ENCODE assay signal across 1 cellular context in genomic region chr17:64630309-64631223, GRCh38.
A peak's percentile ranks its signal among the peaks of the same experiment; 100 is the strongest.
TF ChIP-seq lines count a peak whose summit lies in the region.

No MANE protein-coding gene starts in this region.

TF ChIP-seq in K562, 482 proteins besides CTCF, POLR2A, EP300 and RAD21:
- TF ChIP-seq ZNF121 (CRISPR knock-in tag; conservative IDR thresholded peaks at IDR 0.05) (peak; percentile 79), GABPB2 (CRISPR knock-in tag; conservative IDR thresholded peaks at IDR 0.05) (no peak)
